ENCODE assay signal across 15 cellular contexts in the genomic region with DNA sequence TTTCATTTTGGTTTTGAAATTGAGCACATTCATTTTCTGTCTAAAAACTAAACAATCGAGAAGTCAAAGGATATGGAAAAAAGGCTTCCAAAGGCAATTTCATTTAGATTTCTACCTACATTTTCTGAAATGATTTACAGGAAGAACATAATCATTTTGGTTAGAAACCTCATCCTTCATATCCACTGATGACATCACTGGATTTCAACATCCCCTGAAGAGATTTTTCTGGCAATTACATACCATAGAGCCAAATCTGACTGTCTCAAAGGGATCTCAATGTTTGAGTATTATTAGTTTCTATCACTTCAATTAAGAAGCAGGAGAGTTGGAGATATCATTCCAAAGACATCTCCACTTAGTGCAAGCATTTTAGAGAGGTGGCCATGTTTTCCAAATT.
DNase-seq lines count a peak whose midpoint lies in the region; ATAC-seq and TF ChIP-seq lines count a peak whose summit lies in the region.
"Had no signal": no experiment of that assay in that cellular context is flagged by ENCODE, and none has a peak within 500 bp of the region (broad histone marks: within the 10 kb centered on the region; RNA-seq: fewer than 3 reads in every experiment).

No MANE protein-coding gene starts in this region.

- H3K9me3 Mint-ChIP-seq in activated T-cell treated with anti-CD3 and anti-CD28 coated beads, Interleukin-2, amount 50 U/mL, for 24 hours = no peaks in the 10 kb centered on the region
- H3K9me3 Mint-ChIP-seq in activated T-cell treated with anti-CD3 and anti-CD28 coated beads, Interleukin-2, amount 50 U/mL, for 4 hours = no peaks in the 10 kb centered on the region
- H3K9me3 Mint-ChIP-seq: dendritic cell treated with granulocyte-macrophage colony-stimulating factor and Interleukin-4, amounts not matched to agents 40 ng/mL and 50 ng/mL, for 4 days; stimulated activated effector memory CD8-positive, alpha-beta T cell treated with anti-CD3 and anti-CD28 coated beads, Interleukin-12 subunit alpha, Interleukin-12 subunit beta, amount 100 ng/mL, for 72 hours had no signal

- H3K4me3 Mint-ChIP-seq in activated T-cell treated with anti-CD3 and anti-CD28 coated beads, Interleukin-2, amount 50 U/mL, for 24 hours = peak overlapping the region; percentile 47
- no peak overlapping the region for H3K4me3 Mint-ChIP-seq in activated T-cell treated with anti-CD3 and anti-CD28 coated beads, Interleukin-2, amount 50 U/mL, for 4 hours
- H3K4me3 Mint-ChIP-seq: dendritic cell treated with granulocyte-macrophage colony-stimulating factor and Interleukin-4, amounts not matched to agents 40 ng/mL and 50 ng/mL, for 4 days had no signal

- H3K4me1 Mint-ChIP-seq in activated T-cell treated with anti-CD3 and anti-CD28 coated beads, Interleukin-2, amount 50 U/mL, for 24 hours (ENCODE audit: low read depth) = peaks cover 39% of the 10 kb centered on the region
- H3K4me1 Mint-ChIP-seq in activated T-cell treated with anti-CD3 and anti-CD28 coated beads, Interleukin-2, amount 50 U/mL, for 4 hours (ENCODE audit: low read depth) = peaks cover 31% of the 10 kb centered on the region

- no peak overlapping the region for H3K4me3 ChIP-seq in rectal smooth muscle tissue (ENCODE audit: low read length)
- H3K4me3 ChIP-seq: vagina had no signal

- no peak for ATAC-seq in activated T-cell treated with anti-CD3 and anti-CD28 coated beads, Interleukin-2, amount 50 U/mL, for 4 hours
- ATAC-seq in SK-N-SH treated with all-trans-retinoic acid at 6 μM for 48 hours (no peak), HG03457 (IDR thresholded peaks at IDR 0.05; ENCODE audit: unreplicated experiment) (no peak)

- H3K27ac ChIP-seq in epithelial cell of prostate = peak overlapping the region; percentile 65
- H3K27ac ChIP-seq in rectal smooth muscle tissue (ENCODE audit: low read depth, low read length) = peak overlapping the region; percentile 84
- H3K27ac ChIP-seq: foreskin keratinocyte, vagina had no signal

- H3K27me3 Mint-ChIP-seq in activated T-cell treated with anti-CD3 and anti-CD28 coated beads, Interleukin-2, amount 50 U/mL, for 24 hours = no peaks in the 10 kb centered on the region
- H3K27me3 Mint-ChIP-seq in activated T-cell treated with anti-CD3 and anti-CD28 coated beads, Interleukin-2, amount 50 U/mL, for 4 hours (ENCODE audit: low read depth) = no peaks in the 10 kb centered on the region
- H3K27me3 Mint-ChIP-seq: dendritic cell treated with granulocyte-macrophage colony-stimulating factor and Interleukin-4, amounts not matched to agents 40 ng/mL and 50 ng/mL, for 4 days had no signal

- H3K27ac Mint-ChIP-seq in activated T-cell treated with anti-CD3 and anti-CD28 coated beads, Interleukin-2, amount 50 U/mL, for 24 hours = peak overlapping the region; percentile 93

- peaks cover 32% of the 10 kb centered on the region for H3K4me1 ChIP-seq in rectal smooth muscle tissue (ENCODE audit: control insufficient read depth, insufficient read depth, low read length)

- H3K36me3 Mint-ChIP-seq in activated T-cell treated with anti-CD3 and anti-CD28 coated beads, Interleukin-2, amount 50 U/mL, for 24 hours (ENCODE audit: low read depth) = no peaks in the 10 kb centered on the region
- H3K36me3 Mint-ChIP-seq in activated T-cell treated with anti-CD3 and anti-CD28 coated beads, Interleukin-2, amount 50 U/mL, for 4 hours (ENCODE audit: insufficient read depth) = no peaks in the 10 kb centered on the region
- H3K36me3 Mint-ChIP-seq: stimulated activated effector memory CD8-positive, alpha-beta T cell treated with anti-CD3 and anti-CD28 coated beads, Interleukin-12 subunit alpha, Interleukin-12 subunit beta, amount 100 ng/mL, for 72 hours had no signal

- H3K9ac ChIP-seq in rectal smooth muscle tissue (ENCODE audit: low read length) = no peak overlapping the region

- no peaks in the 10 kb centered on the region for H3K27me3 ChIP-seq in rectal smooth muscle tissue (ENCODE audit: control insufficient read depth, insufficient read depth, low read length)
- H3K27me3 ChIP-seq: foreskin keratinocyte, vagina had no signal

- H3K36me3 ChIP-seq in rectal smooth muscle tissue (ENCODE audit: control insufficient read depth, insufficient read depth, low read length) = no peaks in the 10 kb centered on the region

- DNase-seq in activated T-cell treated with anti-CD3 and anti-CD28 coated beads, Interleukin-2, amount 50 U/mL, for 24 hours = no peak
- DNase-seq in activated T-cell treated with anti-CD3 and anti-CD28 coated beads, Interleukin-2, amount 50 U/mL, for 4 hours = no peak
- no peak for DNase-seq in epithelial cell of prostate (ENCODE audit: low read depth, low spot score)
- DNase-seq in AG08396 (ENCODE audit: low spot score) = no peak
- DNase-seq in hypothalamus (lab: John Stamatoyannopoulos, UW) = no peak
- DNase-seq: activated CD8-positive, alpha-beta memory T cell treated with anti-CD3 and anti-CD28 coated beads for 24 hours; NCI-H1048; NCI-H2171 treated with DMSO at 0.1 percent for 48 hours had no signal

TF ChIP-seq in SK-N-SH treated with all-trans-retinoic acid at 6 μM for 48 hours, 23 proteins besides CTCF, POLR2A, EP300 and RAD21:
- TF ChIP-seq RARB (CRISPR knock-in tag; IDR thresholded peaks at IDR 0.05) = no peak
- no peak for TF ChIP-seq CSDC2 (CRISPR knock-in tag; IDR thresholded peaks at IDR 0.05)
- TF ChIP-seq ISL1 (CRISPR knock-in tag; IDR thresholded peaks at IDR 0.05) = 0 out of 2 replicates have a peak, but pooled peaks have one; percentile 26
- TF ChIP-seq, protein P1, sequence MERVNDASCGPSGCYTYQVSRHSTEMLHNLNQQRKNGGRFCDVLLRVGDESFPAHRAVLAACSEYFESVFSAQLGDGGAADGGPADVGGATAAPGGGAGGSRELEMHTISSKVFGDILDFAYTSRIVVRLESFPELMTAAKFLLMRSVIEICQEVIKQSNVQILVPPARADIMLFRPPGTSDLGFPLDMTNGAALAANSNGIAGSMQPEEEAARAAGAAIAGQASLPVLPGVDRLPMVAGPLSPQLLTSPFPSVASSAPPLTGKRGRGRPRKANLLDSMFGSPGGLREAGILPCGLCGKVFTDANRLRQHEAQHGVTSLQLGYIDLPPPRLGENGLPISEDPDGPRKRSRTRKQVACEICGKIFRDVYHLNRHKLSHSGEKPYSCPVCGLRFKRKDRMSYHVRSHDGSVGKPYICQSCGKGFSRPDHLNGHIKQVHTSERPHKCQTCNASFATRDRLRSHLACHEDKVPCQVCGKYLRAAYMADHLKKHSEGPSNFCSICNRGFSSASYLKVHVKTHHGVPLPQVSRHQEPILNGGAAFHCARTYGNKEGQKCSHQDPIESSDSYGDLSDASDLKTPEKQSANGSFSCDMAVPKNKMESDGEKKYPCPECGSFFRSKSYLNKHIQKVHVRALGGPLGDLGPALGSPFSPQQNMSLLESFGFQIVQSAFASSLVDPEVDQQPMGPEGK (CRISPR knock-in tag; IDR thresholded peaks at IDR 0.05; ENCODE audit: borderline replicate concordance) = no peak
- no peak for TF ChIP-seq TOX (CRISPR knock-in tag; IDR thresholded peaks at IDR 0.05; ENCODE audit: borderline replicate concordance)
- TF ChIP-seq, protein P2, sequence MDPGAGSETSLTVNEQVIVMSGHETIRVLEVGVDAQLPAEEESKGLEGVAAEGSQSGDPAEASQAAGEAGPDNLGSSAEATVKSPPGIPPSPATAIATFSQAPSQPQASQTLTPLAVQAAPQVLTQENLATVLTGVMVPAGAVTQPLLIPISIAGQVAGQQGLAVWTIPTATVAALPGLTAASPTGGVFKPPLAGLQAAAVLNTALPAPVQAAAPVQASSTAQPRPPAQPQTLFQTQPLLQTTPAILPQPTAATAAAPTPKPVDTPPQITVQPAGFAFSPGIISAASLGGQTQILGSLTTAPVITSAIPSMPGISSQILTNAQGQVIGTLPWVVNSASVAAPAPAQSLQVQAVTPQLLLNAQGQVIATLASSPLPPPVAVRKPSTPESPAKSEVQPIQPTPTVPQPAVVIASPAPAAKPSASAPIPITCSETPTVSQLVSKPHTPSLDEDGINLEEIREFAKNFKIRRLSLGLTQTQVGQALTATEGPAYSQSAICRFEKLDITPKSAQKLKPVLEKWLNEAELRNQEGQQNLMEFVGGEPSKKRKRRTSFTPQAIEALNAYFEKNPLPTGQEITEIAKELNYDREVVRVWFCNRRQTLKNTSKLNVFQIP (CRISPR knock-in tag; IDR thresholded peaks at IDR 0.05; ENCODE audit: borderline replicate concordance, low read depth) = no peak
